16 cellular contexts compared by ENCODE assay signal in genomic region chr16:25568991-25569390, GRCh38.
"Had no signal": no experiment of that assay in that cellular context is flagged by ENCODE, and none has a peak within 500 bp of the region (broad histone marks: within the 10 kb centered on the region; RNA-seq: fewer than 3 reads in every experiment).

No MANE protein-coding gene starts in this region.

- H3K4me3 ChIP-seq: esophagus muscularis mucosa, hepatocyte, right atrium auricular region, stomach, thoracic aorta, transverse colon had no signal

- H3K79me2 ChIP-seq: hepatocyte had no signal

- H3K9me3 ChIP-seq: esophagus muscularis mucosa, right atrium auricular region, thoracic aorta, transverse colon had no signal

- DNase-seq: cerebellar nuclear complex; foreskin fibroblast; natural killer cell; posterior cingulate gyrus; small intestine; stimulated activated CD4-positive, alpha-beta T cell treated with anti-CD3 and anti-CD28 coated beads, Interleukin-12 subunit alpha, Interleukin-12 subunit beta, amount 100 ng/mL, for 4 hours; stimulated activated naive CD4-positive, alpha-beta T cell; stomach; substantia nigra; transverse colon had no signal

- H3K36me3 ChIP-seq: esophagus muscularis mucosa, right atrium auricular region, stomach, thoracic aorta, transverse colon had no signal

- FAIRE-seq: colon, small intestine had no signal

- ATAC-seq: left lobe of liver, natural killer cell had no signal

- H3K27me3 ChIP-seq: esophagus muscularis mucosa, hepatocyte, right atrium auricular region, stomach, transverse colon had no signal

- H3K27ac ChIP-seq: esophagus muscularis mucosa, hepatocyte, right atrium auricular region, stomach, thoracic aorta, transverse colon had no signal

- H2AFZ ChIP-seq: hepatocyte had no signal

- H3K4me2 ChIP-seq: hepatocyte had no signal

- H3K4me1 ChIP-seq: esophagus muscularis mucosa, right atrium auricular region, stomach, transverse colon had no signal
